In genomic region chr16:50804290-50804907, GRCh38 we compare ENCODE assay signal across 1 cellular context.
TF ChIP-seq lines count a peak whose summit lies in the region.

No MANE protein-coding gene starts in this region.

TF ChIP-seq in HepG2, 621 proteins besides CTCF, POLR2A, EP300 and RAD21 (continued from another document and continues in another):
- TF ChIP-seq, protein P1, sequence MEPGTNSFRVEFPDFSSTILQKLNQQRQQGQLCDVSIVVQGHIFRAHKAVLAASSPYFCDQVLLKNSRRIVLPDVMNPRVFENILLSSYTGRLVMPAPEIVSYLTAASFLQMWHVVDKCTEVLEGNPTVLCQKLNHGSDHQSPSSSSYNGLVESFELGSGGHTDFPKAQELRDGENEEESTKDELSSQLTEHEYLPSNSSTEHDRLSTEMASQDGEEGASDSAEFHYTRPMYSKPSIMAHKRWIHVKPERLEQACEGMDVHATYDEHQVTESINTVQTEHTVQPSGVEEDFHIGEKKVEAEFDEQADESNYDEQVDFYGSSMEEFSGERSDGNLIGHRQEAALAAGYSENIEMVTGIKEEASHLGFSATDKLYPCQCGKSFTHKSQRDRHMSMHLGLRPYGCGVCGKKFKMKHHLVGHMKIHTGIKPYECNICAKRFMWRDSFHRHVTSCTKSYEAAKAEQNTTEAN (CRISPR knock-in tag; conservative IDR thresholded peaks at IDR 0.05): no peak
- TF ChIP-seq FOXA3 (CRISPR knock-in tag; IDR thresholded peaks at IDR 0.05) (peak; percentile 57), ZEB1 (IDR thresholded peaks at IDR 0.05; ENCODE audit: insufficient replicate concordance, low read depth) (no peak), GTF2F1 (IDR thresholded peaks at IDR 0.05; ENCODE audit: low read length) (no peak), ZMAT3 (CRISPR knock-in tag; conservative IDR thresholded peaks at IDR 0.05) (peak; percentile 53; the same call in 1 of the 2 replicates), HHEX (CRISPR knock-in tag; IDR thresholded peaks at IDR 0.05) (no peak), ZMYM3 (CRISPR knock-in tag; IDR thresholded peaks at IDR 0.05) (peak; percentile 89), ZSCAN25 (CRISPR knock-in tag; IDR thresholded peaks at IDR 0.05) (0 out of 2 replicates have a peak, but pooled peaks have one; percentile 28), HDAC6 (IDR thresholded peaks at IDR 0.05; ENCODE audit: low read depth, low read length) (no peak), CHCHD3 (CRISPR knock-in tag; IDR thresholded peaks at IDR 0.05) (no peak), ZMYM2 (CRISPR knock-in tag; IDR thresholded peaks at IDR 0.05) (peak; percentile 58; the same call in 1 of the 2 replicates), XRCC5 (optimal IDR thresholded peaks at IDR 0.05; ENCODE audit: low read length) (peak; percentile 90), ELF1 (CRISPR knock-in tag; IDR thresholded peaks at IDR 0.05) (no peak), ZNF740 (CRISPR knock-in tag; IDR thresholded peaks at IDR 0.05) (no peak), ZNF451 (CRISPR knock-in tag; IDR thresholded peaks at IDR 0.05) (no peak), ZBTB10 (CRISPR knock-in tag; IDR thresholded peaks at IDR 0.05; ENCODE audit: borderline replicate concordance) (peak; percentile 32; the same call in 1 of the 2 replicates), ZNF207 (IDR thresholded peaks at IDR 0.05; ENCODE audit: borderline replicate concordance) (no peak), ZNF230 (CRISPR knock-in tag; IDR thresholded peaks at IDR 0.05) (no peak), ZNF703 (CRISPR knock-in tag; IDR thresholded peaks at IDR 0.05; ENCODE audit: borderline replicate concordance) (no peak), ZNF614 (CRISPR knock-in tag; IDR thresholded peaks at IDR 0.05; ENCODE audit: borderline replicate concordance) (0 out of 2 replicates have a peak, but pooled peaks have one; percentile 35), ZNF563 (CRISPR knock-in tag; IDR thresholded peaks at IDR 0.05) (no peak), DNMT3B (CRISPR knock-in tag; conservative IDR thresholded peaks at IDR 0.05) (no peak), PHF8 (CRISPR knock-in tag; IDR thresholded peaks at IDR 0.05) (peak; percentile 63; the same call in 1 of the 2 replicates), ATF7 (IDR thresholded peaks at IDR 0.05) (no peak), ATF7 (CRISPR knock-in tag; IDR thresholded peaks at IDR 0.05) (peak; percentile 65), NFIC (IDR thresholded peaks at IDR 0.05; ENCODE audit: low read length) (no peak), PHF5A (CRISPR knock-in tag; IDR thresholded peaks at IDR 0.05; ENCODE audit: low read depth, unreplicated experiment) (no peak), JDP2 (CRISPR knock-in tag; IDR thresholded peaks at IDR 0.05; ENCODE audit: borderline replicate concordance) (no peak), HINFP (CRISPR knock-in tag; IDR thresholded peaks at IDR 0.05; ENCODE audit: low read depth) (no peak), HIVEP1 (CRISPR knock-in tag; IDR thresholded peaks at IDR 0.05) (no peak; the same call in 1 of the 2 replicates)
- TF ChIP-seq, protein P2, sequence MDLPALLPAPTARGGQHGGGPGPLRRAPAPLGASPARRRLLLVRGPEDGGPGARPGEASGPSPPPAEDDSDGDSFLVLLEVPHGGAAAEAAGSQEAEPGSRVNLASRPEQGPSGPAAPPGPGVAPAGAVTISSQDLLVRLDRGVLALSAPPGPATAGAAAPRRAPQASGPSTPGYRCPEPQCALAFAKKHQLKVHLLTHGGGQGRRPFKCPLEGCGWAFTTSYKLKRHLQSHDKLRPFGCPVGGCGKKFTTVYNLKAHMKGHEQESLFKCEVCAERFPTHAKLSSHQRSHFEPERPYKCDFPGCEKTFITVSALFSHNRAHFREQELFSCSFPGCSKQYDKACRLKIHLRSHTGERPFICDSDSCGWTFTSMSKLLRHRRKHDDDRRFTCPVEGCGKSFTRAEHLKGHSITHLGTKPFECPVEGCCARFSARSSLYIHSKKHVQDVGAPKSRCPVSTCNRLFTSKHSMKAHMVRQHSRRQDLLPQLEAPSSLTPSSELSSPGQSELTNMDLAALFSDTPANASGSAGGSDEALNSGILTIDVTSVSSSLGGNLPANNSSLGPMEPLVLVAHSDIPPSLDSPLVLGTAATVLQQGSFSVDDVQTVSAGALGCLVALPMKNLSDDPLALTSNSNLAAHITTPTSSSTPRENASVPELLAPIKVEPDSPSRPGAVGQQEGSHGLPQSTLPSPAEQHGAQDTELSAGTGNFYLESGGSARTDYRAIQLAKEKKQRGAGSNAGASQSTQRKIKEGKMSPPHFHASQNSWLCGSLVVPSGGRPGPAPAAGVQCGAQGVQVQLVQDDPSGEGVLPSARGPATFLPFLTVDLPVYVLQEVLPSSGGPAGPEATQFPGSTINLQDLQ (CRISPR knock-in tag; IDR thresholded peaks at IDR 0.05): no peak
- TF ChIP-seq, protein P3, sequence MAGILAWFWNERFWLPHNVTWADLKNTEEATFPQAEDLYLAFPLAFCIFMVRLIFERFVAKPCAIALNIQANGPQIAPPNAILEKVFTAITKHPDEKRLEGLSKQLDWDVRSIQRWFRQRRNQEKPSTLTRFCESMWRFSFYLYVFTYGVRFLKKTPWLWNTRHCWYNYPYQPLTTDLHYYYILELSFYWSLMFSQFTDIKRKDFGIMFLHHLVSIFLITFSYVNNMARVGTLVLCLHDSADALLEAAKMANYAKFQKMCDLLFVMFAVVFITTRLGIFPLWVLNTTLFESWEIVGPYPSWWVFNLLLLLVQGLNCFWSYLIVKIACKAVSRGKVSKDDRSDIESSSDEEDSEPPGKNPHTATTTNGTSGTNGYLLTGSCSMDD (CRISPR knock-in tag; IDR thresholded peaks at IDR 0.05): no peak
- TF ChIP-seq, protein P4, sequence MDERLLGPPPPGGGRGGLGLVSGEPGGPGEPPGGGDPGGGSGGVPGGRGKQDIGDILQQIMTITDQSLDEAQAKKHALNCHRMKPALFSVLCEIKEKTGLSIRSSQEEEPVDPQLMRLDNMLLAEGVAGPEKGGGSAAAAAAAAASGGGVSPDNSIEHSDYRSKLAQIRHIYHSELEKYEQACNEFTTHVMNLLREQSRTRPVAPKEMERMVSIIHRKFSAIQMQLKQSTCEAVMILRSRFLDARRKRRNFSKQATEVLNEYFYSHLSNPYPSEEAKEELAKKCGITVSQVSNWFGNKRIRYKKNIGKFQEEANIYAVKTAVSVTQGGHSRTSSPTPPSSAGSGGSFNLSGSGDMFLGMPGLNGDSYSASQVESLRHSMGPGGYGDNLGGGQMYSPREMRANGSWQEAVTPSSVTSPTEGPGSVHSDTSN (CRISPR knock-in tag; IDR thresholded peaks at IDR 0.05): no peak
- TF ChIP-seq, protein P5, sequence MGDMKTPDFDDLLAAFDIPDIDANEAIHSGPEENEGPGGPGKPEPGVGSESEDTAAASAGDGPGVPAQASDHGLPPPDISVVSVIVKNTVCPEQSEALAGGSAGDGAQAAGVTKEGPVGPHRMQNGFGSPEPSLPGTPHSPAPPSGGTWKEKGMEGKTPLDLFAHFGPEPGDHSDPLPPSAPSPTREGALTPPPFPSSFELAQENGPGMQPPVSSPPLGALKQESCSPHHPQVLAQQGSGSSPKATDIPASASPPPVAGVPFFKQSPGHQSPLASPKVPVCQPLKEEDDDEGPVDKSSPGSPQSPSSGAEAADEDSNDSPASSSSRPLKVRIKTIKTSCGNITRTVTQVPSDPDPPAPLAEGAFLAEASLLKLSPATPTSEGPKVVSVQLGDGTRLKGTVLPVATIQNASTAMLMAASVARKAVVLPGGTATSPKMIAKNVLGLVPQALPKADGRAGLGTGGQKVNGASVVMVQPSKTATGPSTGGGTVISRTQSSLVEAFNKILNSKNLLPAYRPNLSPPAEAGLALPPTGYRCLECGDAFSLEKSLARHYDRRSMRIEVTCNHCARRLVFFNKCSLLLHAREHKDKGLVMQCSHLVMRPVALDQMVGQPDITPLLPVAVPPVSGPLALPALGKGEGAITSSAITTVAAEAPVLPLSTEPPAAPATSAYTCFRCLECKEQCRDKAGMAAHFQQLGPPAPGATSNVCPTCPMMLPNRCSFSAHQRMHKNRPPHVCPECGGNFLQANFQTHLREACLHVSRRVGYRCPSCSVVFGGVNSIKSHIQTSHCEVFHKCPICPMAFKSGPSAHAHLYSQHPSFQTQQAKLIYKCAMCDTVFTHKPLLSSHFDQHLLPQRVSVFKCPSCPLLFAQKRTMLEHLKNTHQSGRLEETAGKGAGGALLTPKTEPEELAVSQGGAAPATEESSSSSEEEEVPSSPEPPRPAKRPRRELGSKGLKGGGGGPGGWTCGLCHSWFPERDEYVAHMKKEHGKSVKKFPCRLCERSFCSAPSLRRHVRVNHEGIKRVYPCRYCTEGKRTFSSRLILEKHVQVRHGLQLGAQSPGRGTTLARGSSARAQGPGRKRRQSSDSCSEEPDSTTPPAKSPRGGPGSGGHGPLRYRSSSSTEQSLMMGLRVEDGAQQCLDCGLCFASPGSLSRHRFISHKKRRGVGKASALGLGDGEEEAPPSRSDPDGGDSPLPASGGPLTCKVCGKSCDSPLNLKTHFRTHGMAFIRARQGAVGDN (CRISPR knock-in tag; IDR thresholded peaks at IDR 0.05): peak; percentile 81
- TF ChIP-seq, protein P6, sequence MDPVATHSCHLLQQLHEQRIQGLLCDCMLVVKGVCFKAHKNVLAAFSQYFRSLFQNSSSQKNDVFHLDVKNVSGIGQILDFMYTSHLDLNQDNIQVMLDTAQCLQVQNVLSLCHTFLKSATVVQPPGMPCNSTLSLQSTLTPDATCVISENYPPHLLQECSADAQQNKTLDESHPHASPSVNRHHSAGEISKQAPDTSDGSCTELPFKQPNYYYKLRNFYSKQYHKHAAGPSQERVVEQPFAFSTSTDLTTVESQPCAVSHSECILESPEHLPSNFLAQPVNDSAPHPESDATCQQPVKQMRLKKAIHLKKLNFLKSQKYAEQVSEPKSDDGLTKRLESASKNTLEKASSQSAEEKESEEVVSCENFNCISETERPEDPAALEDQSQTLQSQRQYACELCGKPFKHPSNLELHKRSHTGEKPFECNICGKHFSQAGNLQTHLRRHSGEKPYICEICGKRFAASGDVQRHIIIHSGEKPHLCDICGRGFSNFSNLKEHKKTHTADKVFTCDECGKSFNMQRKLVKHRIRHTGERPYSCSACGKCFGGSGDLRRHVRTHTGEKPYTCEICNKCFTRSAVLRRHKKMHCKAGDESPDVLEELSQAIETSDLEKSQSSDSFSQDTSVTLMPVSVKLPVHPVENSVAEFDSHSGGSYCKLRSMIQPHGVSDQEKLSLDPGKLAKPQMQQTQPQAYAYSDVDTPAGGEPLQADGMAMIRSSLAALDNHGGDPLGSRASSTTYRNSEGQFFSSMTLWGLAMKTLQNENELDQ (CRISPR knock-in tag; IDR thresholded peaks at IDR 0.05; ENCODE audit: borderline replicate concordance): no peak
- TF ChIP-seq, protein P7, sequence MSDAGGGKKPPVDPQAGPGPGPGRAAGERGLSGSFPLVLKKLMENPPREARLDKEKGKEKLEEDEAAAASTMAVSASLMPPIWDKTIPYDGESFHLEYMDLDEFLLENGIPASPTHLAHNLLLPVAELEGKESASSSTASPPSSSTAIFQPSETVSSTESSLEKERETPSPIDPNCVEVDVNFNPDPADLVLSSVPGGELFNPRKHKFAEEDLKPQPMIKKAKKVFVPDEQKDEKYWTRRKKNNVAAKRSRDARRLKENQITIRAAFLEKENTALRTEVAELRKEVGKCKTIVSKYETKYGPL (CRISPR knock-in tag; IDR thresholded peaks at IDR 0.05): no peak
